ENCODE assay signal across 15 cellular contexts in genomic region chr19:55068803-55069136, GRCh38. TPM values are rescaled to one million over a fixed set of nuclear protein-coding genes. Genes with fewer than 3 reads are reported as not detected.
DNase-seq lines count a peak whose midpoint lies in the region; TF ChIP-seq lines count a peak whose summit lies in the region.
"Had no signal": no experiment of that assay in that cellular context is flagged by ENCODE, and none has a peak within 500 bp of the region (broad histone marks: within the 10 kb centered on the region; RNA-seq: fewer than 3 reads in every experiment).

No MANE protein-coding gene starts in this region.

- H3K36me3 ChIP-seq in SK-N-MC (ENCODE audit: insufficient read depth, low read length) = no peaks in the 10 kb centered on the region
- H3K36me3 ChIP-seq in hepatocyte (replicated peaks; ENCODE audit: insufficient read depth, low read depth) = no peaks in the 10 kb centered on the region
- H3K36me3 ChIP-seq in prostate gland = no peaks in the 10 kb centered on the region
- H3K36me3 ChIP-seq in osteoblast (ENCODE audit: insufficient read depth, low read length) = no peaks in the 10 kb centered on the region
- H3K36me3 ChIP-seq: gastrocnemius medialis, ovary, SJSA1 had no signal

- no peak for DNase-seq in GM12864 (ENCODE audit: low read depth)
- DNase-seq in SK-N-MC (ENCODE audit: low read depth, low spot score) = no peak
- no peak for DNase-seq in hepatocyte (ENCODE audit: low spot score)
- no peak for DNase-seq in prostate gland (ENCODE audit: low spot score)
- no peak for DNase-seq in GM19240 (ENCODE audit: insufficient read length, low spot score)
- DNase-seq in osteoblast (ENCODE audit: insufficient read length, low spot score, missing footprints) = no peak
- no peak for DNase-seq in GM13977 (ENCODE audit: low spot score)
- no peak for DNase-seq in DMS 273 (lab: John Stamatoyannopoulos, UW; ENCODE audit: unreplicated experiment)
- DNase-seq: activated naive CD8-positive, alpha-beta T cell treated with anti-CD3 and anti-CD28 coated beads, Interleukin-2, amount 50 U/mL, for 24 hours; gastrocnemius medialis; HFFc6; left ventricle myocardium superior; ovary had no signal

- no peak overlapping the region for H3K27ac ChIP-seq in SK-N-MC
- H3K27ac ChIP-seq in hepatocyte = peak overlapping the region; percentile 96
- peak overlapping the region; percentile 86 to 90 for H3K27ac ChIP-seq in prostate gland
- no peak overlapping the region for H3K27ac ChIP-seq in osteoblast (ENCODE audit: low read depth, low read length)
- H3K27ac ChIP-seq: gastrocnemius medialis, ovary, SJSA1 had no signal

- H3K27me3 ChIP-seq in hepatocyte (peaks cover 9% of the 10 kb centered on the region), prostate gland (replicated peaks; ENCODE audit: insufficient read depth) (no peaks in the 10 kb centered on the region), osteoblast (ENCODE audit: insufficient read depth, low read length) (peaks cover 18% of the 10 kb centered on the region)
- H3K27me3 ChIP-seq: ovary had no signal

- H3K9me2 ChIP-seq in hepatocyte (replicated peaks; ENCODE audit: insufficient read depth) = no peaks in the 10 kb centered on the region

- in situ Hi-C loops in GM13977 (cut with MboI; ENCODE audit: low pct_unique_long_range_greater_than_20kb, low sequenced_read_pairs, unreplicated experiment) = no loop called here

- H3K79me2 ChIP-seq in hepatocyte (no peaks in the 10 kb centered on the region), osteoblast (ENCODE audit: insufficient read depth, low read length) (no peaks in the 10 kb centered on the region)

- WGBS in hepatocyte (ENCODE audit: low lambda C conversion rate, missing lambda C conversion rate) = 100% methylated on average over 1 of the region's 6 CpGs
- 14% methylated on average over 6 of the region's 6 CpGs for WGBS in prostate gland

- intact Hi-C loops in prostate gland (cut with DNase I) = no loop called here

- no peak for TF ChIP-seq CTCF in GM12864 (IDR thresholded peaks at IDR 0.05; ENCODE audit: low read depth, low read length, missing control alignments)
- TF ChIP-seq CTCF in hepatocyte (IDR thresholded peaks at IDR 0.05; ENCODE audit: poor library complexity) = no peak
- no peak for TF ChIP-seq CTCF in prostate gland (IDR thresholded peaks at IDR 0.05)
- no peak for TF ChIP-seq CTCF in osteoblast (IDR thresholded peaks at IDR 0.05; ENCODE audit: extremely low read depth, low read depth, low read length)
- TF ChIP-seq CTCF in GM13977 (IDR thresholded peaks at IDR 0.05; ENCODE audit: extremely low read depth, insufficient read depth, missing control alignments) = no peak

- peaks cover 4% of the 10 kb centered on the region for H3K4me1 ChIP-seq in hepatocyte (ENCODE audit: insufficient read depth)
- no peaks in the 10 kb centered on the region for H3K4me1 ChIP-seq in prostate gland (replicated peaks)
- no peaks in the 10 kb centered on the region for H3K4me1 ChIP-seq in osteoblast (ENCODE audit: insufficient read depth, low read length)
- H3K4me1 ChIP-seq: gastrocnemius medialis, SJSA1 had no signal

- H2AFZ ChIP-seq in hepatocyte (no peak overlapping the region), osteoblast (ENCODE audit: low read length) (no peak overlapping the region)

- H3K9me3 ChIP-seq in SK-N-MC (ENCODE audit: low read depth, low read length) (no peaks in the 10 kb centered on the region), hepatocyte (ENCODE audit: low read depth) (no peaks in the 10 kb centered on the region), prostate gland (no peaks in the 10 kb centered on the region), osteoblast (ENCODE audit: low read depth, low read length) (peaks cover 3% of the 10 kb centered on the region)
- H3K9me3 ChIP-seq: gastrocnemius medialis, SJSA1 had no signal

- H3K4me2 ChIP-seq in hepatocyte = peak overlapping the region; percentile 75
- H3K4me2 ChIP-seq in osteoblast (ENCODE audit: insufficient read depth, low read length) = no peak overlapping the region

- TF ChIP-seq POLR2A in prostate gland (IDR thresholded peaks at IDR 0.05) = no peak

- H4K20me1 ChIP-seq in hepatocyte (ENCODE audit: insufficient read depth, poor library complexity, severe bottlenecking) (no peaks in the 10 kb centered on the region), osteoblast (ENCODE audit: insufficient read depth, low read length) (no peaks in the 10 kb centered on the region)

- H3K4me3 ChIP-seq in GM12864 (ENCODE audit: low read depth, low read length) (peak overlapping the region; percentile 43), SK-N-MC (peak overlapping the region; percentile 56), hepatocyte (peak overlapping the region; percentile 2), prostate gland (peak overlapping the region; percentile 22 to 35), osteoblast (ENCODE audit: insufficient read depth, low read length) (no peak overlapping the region)
- H3K4me3 ChIP-seq: ovary, SJSA1 had no signal

- no peak overlapping the region for H3K9ac ChIP-seq in SK-N-MC (ENCODE audit: insufficient read length)

RNA-seq across cellular contexts. Expression of gene RDH13, which starts 5.8 kb away (rescaled TPM):
- total RNA-seq in hepatocyte = 14.5 and 17.3 TPM in 2 replicates
- polyA plus RNA-seq in hepatocyte = 17.7 and 21.9 TPM in 2 replicates
- 10 to 100 TPM; 29.8 to 32.8 TPM for total RNA-seq in prostate gland
- 9.7 and 12.7 TPM in 2 replicates for total RNA-seq in osteoblast

RNA-seq across cellular contexts. Expression of gene EPS8L1, which starts 6.9 kb away (rescaled TPM):
- total RNA-seq in hepatocyte (20.5 and 25.7 TPM in 2 replicates), prostate gland (10 to 100 TPM; 36.8 to 62.8 TPM), osteoblast (0.29 and 1.1 TPM in 2 replicates)
- polyA plus RNA-seq in hepatocyte = 33.8 and 49.6 TPM in 2 replicates

RNA-seq across cellular contexts. Expression of gene GP6, which starts 30.7 kb away (rescaled TPM):
- total RNA-seq in hepatocyte = 0.07 TPM in 1 of 2 replicates, not detected in the other
- polyA plus RNA-seq in hepatocyte = 0.24 and 0.93 TPM in 2 replicates
- total RNA-seq in prostate gland = under 1 TPM; 0.23 to 0.27 TPM
- total RNA-seq in osteoblast = not detected in 2 replicates
- total RNA-seq: HFFc6, left ventricle myocardium superior, SJSA1 had no signal
- polyA plus RNA-seq: BJ had no signal

RNA-seq across cellular contexts. Expression of gene PPP1R12C, which starts 48.7 kb away (rescaled TPM):
- total RNA-seq in hepatocyte (69.7 and 71.8 TPM in 2 replicates), prostate gland (100 to 1,000 TPM in 1 of 2 donors, 10 to 100 TPM in 1; 67.8 to 164 TPM), osteoblast (49.2 and 55.0 TPM in 2 replicates)
- 74.5 and 83.6 TPM in 2 replicates for polyA plus RNA-seq in hepatocyte

Comparison
In these comparisons a context has a peak if more than half of its experiments do, and no peak if none do; other contexts are left out.
1. H3K27ac ChIP-seq: peak in hepatocyte (single experiment) and prostate gland (2 of 2); none in SK-N-MC (single experiment) and osteoblast (single experiment).
2. RNA of gene EPS8L1, which starts 6.9 kb away (total RNA-seq): 36.8 to 62.8 TPM in prostate gland and 20.5 to 25.7 TPM in hepatocyte; 0.29 to 1.1 TPM in osteoblast; every median in the first group is over 10 times any median in the second.